Comparison of ENCODE assay signal across 23 cellular contexts in genomic region chr12:69544087-69544486, GRCh38. TPM values are rescaled to one million over a fixed set of nuclear protein-coding genes. Genes with fewer than 3 reads are reported as not detected.
DNase-seq lines count a peak whose midpoint lies in the region; ATAC-seq and TF ChIP-seq lines count a peak whose summit lies in the region.
"Had no signal": no experiment of that assay in that cellular context is flagged by ENCODE, and none has a peak within 500 bp of the region (broad histone marks: within the 10 kb centered on the region; RNA-seq: fewer than 3 reads in every experiment).

No MANE protein-coding gene starts in this region.

- no peak overlapping the region for H2AFZ ChIP-seq in MM.1S (ENCODE audit: low read length)

- no peaks in the 10 kb centered on the region for H3K27me3 Mint-ChIP-seq in activated CD4-positive, alpha-beta T cell treated with anti-CD3 and anti-CD28 coated beads for 36 hours
- H3K27me3 Mint-ChIP-seq in activated T-helper 17 cell treated with anti-CD3 and anti-CD28 coated beads, Interleukin-2, amount 50 U/mL, for 72 hours: no peaks in the 10 kb centered on the region
- H3K27me3 Mint-ChIP-seq: B cell; CD4-positive, alpha-beta memory T cell; CD4-positive, CD25-positive, alpha-beta regulatory T cell; CD8-positive, alpha-beta memory T cell had no signal

- no peak for TF ChIP-seq CTCF in MM.1S (IDR thresholded peaks at IDR 0.05; ENCODE audit: low read length)

- H3K27ac ChIP-seq in MM.1S (ENCODE audit: low read length): no peak overlapping the region
- H3K27ac ChIP-seq: 22Rv1; A549; BLaER1 treated with 17β-estradiol and CSF1 and Interleukin-3, amounts not matched to agents 10 nM and 100 nM had no signal

- H3K4me2 ChIP-seq in MM.1S (ENCODE audit: low read depth, low read length): no peak overlapping the region
- H3K4me2 ChIP-seq: A549; BLaER1 treated with 17β-estradiol and CSF1 and Interleukin-3, amounts not matched to agents 10 nM and 100 nM had no signal

- no peak overlapping the region for H3K27ac Mint-ChIP-seq in activated CD4-positive, alpha-beta T cell treated with anti-CD3 and anti-CD28 coated beads for 36 hours
- H3K27ac Mint-ChIP-seq in activated T-helper 17 cell treated with anti-CD3 and anti-CD28 coated beads, Interleukin-2, amount 50 U/mL, for 72 hours: no peak overlapping the region
- H3K27ac Mint-ChIP-seq: B cell; CD14-positive monocyte; CD8-positive, alpha-beta memory T cell had no signal

- H3K9ac ChIP-seq in MM.1S (ENCODE audit: low read length): no peak overlapping the region
- H3K9ac ChIP-seq: BLaER1 treated with 17β-estradiol and CSF1 and Interleukin-3, amounts not matched to agents 10 nM and 100 nM had no signal

- CTCF ChIA-PET in activated CD4-positive, alpha-beta T cell treated with anti-CD3 and anti-CD28 coated beads for 36 hours (lab: Charles Lee): no interaction called here

- H3K36me3 Mint-ChIP-seq in activated CD4-positive, alpha-beta T cell treated with anti-CD3 and anti-CD28 coated beads for 36 hours (ENCODE audit: low read depth): peaks cover 23% of the 10 kb centered on the region
- peaks cover 22% of the 10 kb centered on the region for H3K36me3 Mint-ChIP-seq in activated T-helper 17 cell treated with anti-CD3 and anti-CD28 coated beads, Interleukin-2, amount 50 U/mL, for 72 hours (ENCODE audit: low read depth)

- no peaks in the 10 kb centered on the region for H3K4me1 ChIP-seq in MM.1S (ENCODE audit: low read length)
- H3K4me1 ChIP-seq: A549; BLaER1 treated with 17β-estradiol and CSF1 and Interleukin-3, amounts not matched to agents 10 nM and 100 nM had no signal

- no peaks in the 10 kb centered on the region for H3K9me2 ChIP-seq in MM.1S (replicated peaks; ENCODE audit: insufficient read depth, low read length)

- no peak overlapping the region for H3K4me3 ChIP-seq in MM.1S (ENCODE audit: low read length)
- H3K4me3 ChIP-seq: A549; BLaER1 treated with 17β-estradiol and CSF1 and Interleukin-3, amounts not matched to agents 10 nM and 100 nM; GM12878 had no signal

- peak; percentile 17 for ATAC-seq in activated CD4-positive, alpha-beta T cell treated with anti-CD3 and anti-CD28 coated beads for 36 hours
- ATAC-seq in activated T-helper 17 cell treated with anti-CD3 and anti-CD28 coated beads, Interleukin-2, amount 50 U/mL, for 72 hours (replicated peaks): peak; percentile 32
- ATAC-seq: A549, GM12878 had no signal

- intact Hi-C loops in activated CD4-positive, alpha-beta T cell treated with anti-CD3 and anti-CD28 coated beads for 36 hours (cut with DNase I, micrococcal nuclease): no loop called here

- no peaks in the 10 kb centered on the region for H4K20me1 ChIP-seq in MM.1S (ENCODE audit: insufficient read depth, low read length)
- H4K20me1 ChIP-seq: BLaER1 treated with 17β-estradiol and CSF1 and Interleukin-3, amounts not matched to agents 10 nM and 100 nM had no signal

- H3K4me1 Mint-ChIP-seq in activated CD4-positive, alpha-beta T cell treated with anti-CD3 and anti-CD28 coated beads for 36 hours: peaks cover 11% of the 10 kb centered on the region
- peaks cover 13% of the 10 kb centered on the region for H3K4me1 Mint-ChIP-seq in activated T-helper 17 cell treated with anti-CD3 and anti-CD28 coated beads, Interleukin-2, amount 50 U/mL, for 72 hours
- H3K4me1 Mint-ChIP-seq: B cell, CD14-positive monocyte had no signal

- H3F3A ChIP-seq in MM.1S (ENCODE audit: insufficient read depth, low read length): no peaks in the 10 kb centered on the region

- H3K79me2 ChIP-seq in MM.1S (ENCODE audit: low read length): no peaks in the 10 kb centered on the region

- H3K9me3 Mint-ChIP-seq in activated CD4-positive, alpha-beta T cell treated with anti-CD3 and anti-CD28 coated beads for 36 hours (ENCODE audit: low read depth): peaks cover 8% of the 10 kb centered on the region
- H3K9me3 Mint-ChIP-seq in activated T-helper 17 cell treated with anti-CD3 and anti-CD28 coated beads, Interleukin-2, amount 50 U/mL, for 72 hours: peaks cover 6% of the 10 kb centered on the region

- no peaks in the 10 kb centered on the region; the same call in 1 of the 2 replicates for H3K36me3 ChIP-seq in MM.1S (replicated peaks; ENCODE audit: insufficient read depth, low read length)

- no peak overlapping the region for H3K4me3 Mint-ChIP-seq in activated CD4-positive, alpha-beta T cell treated with anti-CD3 and anti-CD28 coated beads for 36 hours
- H3K4me3 Mint-ChIP-seq in activated T-helper 17 cell treated with anti-CD3 and anti-CD28 coated beads, Interleukin-2, amount 50 U/mL, for 72 hours: no peak overlapping the region
- H3K4me3 Mint-ChIP-seq: B cell; CD14-positive monocyte; CD4-positive, alpha-beta memory T cell; CD4-positive, CD25-positive, alpha-beta regulatory T cell; CD8-positive, alpha-beta memory T cell had no signal

- H3K9me3 ChIP-seq in MM.1S (replicated peaks; ENCODE audit: insufficient read depth, low read length): no peaks in the 10 kb centered on the region

- DNase-seq in activated CD4-positive, alpha-beta T cell treated with anti-CD3 and anti-CD28 coated beads for 36 hours: no peak
- no peak for DNase-seq in activated CD4-positive, alpha-beta T cell treated with anti-CD3 and anti-CD28 coated beads for 4 hours
- DNase-seq in NCI-H82 (lab: John Stamatoyannopoulos, UW): no peak
- DNase-seq in MM.1S: no peak
- DNase-seq: AML-193; CD4-positive, alpha-beta memory T cell; CD4-positive, CD25-positive, alpha-beta regulatory T cell; CD8-positive, alpha-beta memory T cell; COR-L47; DMS 273 treated with DMSO at 0.1 percent for 48 hours; DMS153; DMS53; DMS79; DND-41; EL; GDM1 had no signal

- H3K27me3 ChIP-seq in MM.1S (replicated peaks; ENCODE audit: insufficient read depth, low read length): no peaks in the 10 kb centered on the region
- H3K27me3 ChIP-seq: BLaER1 treated with 17β-estradiol and CSF1 and Interleukin-3, amounts not matched to agents 10 nM and 100 nM had no signal

- POLR2A ChIA-PET in activated CD4-positive, alpha-beta T cell treated with anti-CD3 and anti-CD28 coated beads for 36 hours (lab: Charles Lee): no interaction called here

RNA-seq across cellular contexts. Expression of gene CCT2, which starts 41.2 kb away (rescaled TPM):
- 100 to 1,000 TPM; 293 to 360 TPM for total RNA-seq in activated CD4-positive, alpha-beta T cell treated with anti-CD3 and anti-CD28 coated beads for 36 hours
- total RNA-seq in activated T-helper 17 cell treated with anti-CD3 and anti-CD28 coated beads, Interleukin-2, amount 50 U/mL, for 72 hours: 100 to 1,000 TPM; 178 to 384 TPM
